ENCODE assay signal across 20 cellular contexts in genomic region chr3:52520716-52521487, GRCh38. TPM values are rescaled to one million over a fixed set of nuclear protein-coding genes. Genes with fewer than 3 reads are reported as not detected.
A peak's percentile ranks its signal among the peaks of the same experiment; 100 is the strongest.
DNase-seq lines count a peak whose midpoint lies in the region; ATAC-seq and TF ChIP-seq lines count a peak whose summit lies in the region.
"Had no signal": no experiment of that assay in that cellular context is flagged by ENCODE, and none has a peak within 500 bp of the region (broad histone marks: within the 10 kb centered on the region; RNA-seq: fewer than 3 reads in every experiment).

No MANE protein-coding gene starts in this region.

- POLR2A ChIA-PET in A673 (lab: Charles Lee; ENCODE audit: low non-redundant PET), result no interaction called here

- DNase-seq in Right ventricle myocardium inferior (ENCODE audit: missing footprints) (peak; percentile 54), right atrium auricular region (ENCODE audit: low spot score) (no peak), endothelial cell (ENCODE audit: low spot score) (no peak), neural crest cell (ENCODE audit: low read depth, low spot score) (no peak), SKM-1 treated with dmso at 0.1 percent for 144 hours (lab: John Stamatoyannopoulos, UW; ENCODE audit: unreplicated experiment) (no peak), A673 (ENCODE audit: low spot score) (no peak)
- DNase-seq: Calu3, DMS153, DND-41, Kasumi-1, MV-4-11, NCI-H1105, NCI-H1436 treated with DMSO at 0.1 percent for 48 hours, NCI-H187 treated with DMSO at 0.1 percent for 48 hours, NCI-H524, NCI-H774 had no signal

- no peaks in the 10 kb centered on the region for H3K27me3 ChIP-seq in right atrium auricular region
- no peaks in the 10 kb centered on the region for H3K27me3 ChIP-seq in A673 (replicated peaks; ENCODE audit: insufficient read depth, low read depth, low read length, poor library complexity)
- H3K27me3 ChIP-seq: SJSA1 had no signal

- no peaks in the 10 kb centered on the region for H3K9me3 Mint-ChIP-seq in endothelial cell (ENCODE audit: unreplicated experiment)
- H3K9me3 Mint-ChIP-seq in neural crest cell, result no peaks in the 10 kb centered on the region

- H3K27ac Mint-ChIP-seq in endothelial cell (ENCODE audit: unreplicated experiment) (no peak overlapping the region), neural crest cell (ENCODE audit: unreplicated experiment) (no peak overlapping the region)

- H3K27me3 Mint-ChIP-seq in endothelial cell (ENCODE audit: unreplicated experiment), result peaks cover 19% of the 10 kb centered on the region
- H3K27me3 Mint-ChIP-seq in neural crest cell (ENCODE audit: low read depth), result no peaks in the 10 kb centered on the region

- intact Hi-C loops in Right ventricle myocardium inferior (cut with DNase I) (no loop called here), A673 (cut with micrococcal nuclease; ENCODE audit: unreplicated experiment) (no loop called here)

- peaks cover 0 to 27% of the 10 kb centered on the region in 2 donors for H3K4me1 ChIP-seq in right atrium auricular region
- peaks cover 5% of the 10 kb centered on the region for H3K4me1 ChIP-seq in A673 (ENCODE audit: insufficient read depth, low read length, poor library complexity, severe bottlenecking)
- H3K4me1 ChIP-seq: SJSA1 had no signal

- peaks cover 48% of the 10 kb centered on the region for H3K36me3 Mint-ChIP-seq in endothelial cell (ENCODE audit: low read depth, unreplicated experiment)
- peaks cover 6% of the 10 kb centered on the region for H3K36me3 Mint-ChIP-seq in neural crest cell (ENCODE audit: low read depth)

- H3K27ac ChIP-seq in right atrium auricular region (no peak overlapping the region), A673 (ENCODE audit: low read depth, low read length, poor library complexity, severe bottlenecking) (no peak overlapping the region)
- H3K27ac ChIP-seq: 22Rv1, SJSA1 had no signal

- H3K9me3 ChIP-seq in right atrium auricular region, result no peaks in the 10 kb centered on the region
- no peaks in the 10 kb centered on the region for H3K9me3 ChIP-seq in A673 (ENCODE audit: low read depth, low read length, poor library complexity, severe bottlenecking)
- H3K9me3 ChIP-seq: SJSA1 had no signal

- H3K36me3 ChIP-seq in right atrium auricular region, result peaks cover 18% of the 10 kb centered on the region
- peaks cover 9% of the 10 kb centered on the region for H3K36me3 ChIP-seq in A673 (ENCODE audit: insufficient read depth, low read length, poor library complexity, severe bottlenecking)

- H3K4me1 Mint-ChIP-seq in endothelial cell (ENCODE audit: unreplicated experiment) (no peaks in the 10 kb centered on the region), neural crest cell (no peaks in the 10 kb centered on the region)

- H3K4me3 Mint-ChIP-seq in endothelial cell (ENCODE audit: unreplicated experiment), result peak overlapping the region; percentile 42
- H3K4me3 Mint-ChIP-seq in neural crest cell, result peak overlapping the region; percentile 68

- no peak overlapping the region for H3K4me3 ChIP-seq in right atrium auricular region
- H3K4me3 ChIP-seq in A673 (ENCODE audit: low read depth, low read length, poor library complexity, severe bottlenecking), result no peak overlapping the region
- H3K4me3 ChIP-seq: SJSA1 had no signal

- BruUV-seq in A673 (replicated peaks; lab: Mats Ljungman, UMichigan), result no TSS peak

- CTCF ChIA-PET in A673 (lab: Charles Lee), result no interaction called here

- TF ChIP-seq CTCF in right atrium auricular region (IDR thresholded peaks at IDR 0.05), result no peak
- no peak for TF ChIP-seq CTCF in endothelial cell (IDR thresholded peaks at IDR 0.05; ENCODE audit: unreplicated experiment)
- no peak for TF ChIP-seq CTCF in neural crest cell (conservative IDR thresholded peaks at IDR 0.05)
- no peak for TF ChIP-seq CTCF in A673 (conservative IDR thresholded peaks at IDR 0.05; ENCODE audit: low read depth, low read length)

- ATAC-seq in Right ventricle myocardium inferior, result no peak
- no peak for ATAC-seq in GM18519 (IDR thresholded peaks at IDR 0.05; ENCODE audit: low FRiP score, unreplicated experiment)

RNA-seq across cellular contexts. Expression of gene NT5DC2, which starts 12.8 kb away (rescaled TPM):
- total RNA-seq in Right ventricle myocardium inferior, result 105 TPM
- total RNA-seq in right atrium auricular region, result 100 to 1,000 TPM in 1 of 2 donors, 10 to 100 TPM in 1; 94.0 to 146 TPM
- 252 TPM for total RNA-seq in endothelial cell (ENCODE audit: unreplicated experiment)
- 389 and 392 TPM in 2 replicates for total RNA-seq in neural crest cell
- 108 and 147 TPM in 2 replicates for total RNA-seq in A673 (2021)

RNA-seq across cellular contexts. Expression of gene UQCC5, which starts 15.5 kb away (rescaled TPM):
- total RNA-seq in Right ventricle myocardium inferior (71.1 TPM), right atrium auricular region (1 to 10 TPM; 1.2 to 3.1 TPM), endothelial cell (ENCODE audit: unreplicated experiment) (13.3 TPM), neural crest cell (26.2 and 29.8 TPM in 2 replicates), A673 (2021) (10.3 and 14.4 TPM in 2 replicates)

RNA-seq across cellular contexts. Expression of gene STAB1, which starts 25.8 kb away (rescaled TPM):
- total RNA-seq in Right ventricle myocardium inferior (88.1 TPM), right atrium auricular region (10 to 100 TPM; 46.5 to 62.6 TPM), endothelial cell (ENCODE audit: unreplicated experiment) (866 TPM), neural crest cell (0.11 and 0.16 TPM in 2 replicates), A673 (2021) (0.41 TPM in 1 of 2 replicates, not detected in the other)
- total RNA-seq: MCF 10A, SJSA1 had no signal

Comparison
In these comparisons a context has a peak if more than half of its experiments do, and no peak if none do; other contexts are left out.
1. RNA of gene STAB1, which starts 25.8 kb away (total RNA-seq): 866 TPM in endothelial cell (single experiment), 88.1 TPM in Right ventricle myocardium inferior (single experiment) and 46.5 to 62.6 TPM in right atrium auricular region; 0.41 TPM in A673 and 0.11 to 0.16 TPM in neural crest cell; every median in the first group is over 10 times any median in the second.